ENCODE assay signal across 8 cellular contexts in genomic region chr17:47275245-47275984, GRCh38. TPM values are rescaled to one million over a fixed set of nuclear protein-coding genes. Genes with fewer than 3 reads are reported as not detected.
DNase-seq lines count a peak whose midpoint lies in the region; ATAC-seq, FAIRE-seq and TF ChIP-seq lines count a peak whose summit lies in the region.

No MANE protein-coding gene starts in this region.

- peak overlapping the region; percentile 58 to 64 for H3K4me2 ChIP-seq in H1 (ENCODE audit: insufficient read depth in 1 of 2, low read depth in 2 of 2, low read length in 2 of 2)

- H3K9me3 ChIP-seq in H1 (ENCODE audit: insufficient read depth in 2 of 2, low read depth in 1 of 2, low read length in 1 of 2) = no peaks in the 10 kb centered on the region

- H2AK5ac ChIP-seq in H1 (ENCODE audit: low read depth, low read length) = no peak overlapping the region

- no peaks in the 10 kb centered on the region for H3K36me3 ChIP-seq in H1 (ENCODE audit: control insufficient read depth in 2 of 4, insufficient read depth in 4 of 4, low read length in 3 of 4)
- no peaks in the 10 kb centered on the region for H3K36me3 ChIP-seq in urinary bladder (ENCODE audit: insufficient read depth)

- H2BK15ac ChIP-seq in H1 (ENCODE audit: low read length) = peak overlapping the region; percentile 73; the same call in 1 of the 2 replicates

- H3K27ac ChIP-seq in H1 (ENCODE audit: low read depth, low read length) (peak overlapping the region; percentile 51; the same call in 1 of the 2 replicates), urinary bladder (ENCODE audit: low read depth) (peak overlapping the region; percentile 89)

- no peaks in the 10 kb centered on the region for H3K23me2 ChIP-seq in H1 (ENCODE audit: low read depth, low read length)

- no peak for ATAC-seq in memory B cell (ENCODE audit: low read depth)
- ATAC-seq in HG02798 (IDR thresholded peaks at IDR 0.05; ENCODE audit: poor library complexity, unreplicated experiment) = no peak
- ATAC-seq in HG03159 (IDR thresholded peaks at IDR 0.05; ENCODE audit: unreplicated experiment) = no peak

- H2BK12ac ChIP-seq in H1 (ENCODE audit: low read depth, low read length) = peak overlapping the region; percentile 93

- H4K91ac ChIP-seq in H1 (replicated peaks; ENCODE audit: insufficient read length, low read length) = peak overlapping the region; percentile 85

- H2BK120ac ChIP-seq in H1 (replicated peaks; ENCODE audit: low read depth, low read length) = peak overlapping the region; percentile 62

- TF ChIP-seq POLR2A in H1 (IDR thresholded peaks at IDR 0.05; ENCODE audit: control extremely low read depth in 1 of 2, low read depth in 2 of 2, low read length in 2 of 2) = peak; percentile 36 to 54; a peak in 2 of 3 replicates

- no peak overlapping the region for H3K14ac ChIP-seq in H1 (ENCODE audit: insufficient read length)

- H2BK20ac ChIP-seq in H1 (ENCODE audit: low read length) = 0 out of 2 replicates have a peak overlapping the region, but pooled peaks have one; percentile 82

- no peaks in the 10 kb centered on the region for H3K79me1 ChIP-seq in H1 (ENCODE audit: low read depth, low read length)

- CTCF ChIA-PET in H1 (lab: Charles Lee; ENCODE audit: partially characterized antibody) = interaction anchor here (0.9 to 2.3 kb wide), 8 partner anchors 8 to 86 kb away, joined by 3 to 8 read pairs (median 3); no protein-coding TSS in a partner anchor

- no peaks in the 10 kb centered on the region for H3K36me3 Mint-ChIP-seq in memory B cell

- FAIRE-seq in H1 (lab: Jason Lieb, UNC) = no peak
- no peak for FAIRE-seq in HTR-8/SVneo (lab: Jason Lieb, UNC)

- H3K4me3 ChIP-seq in H1 (ENCODE audit: extremely low read depth in 1 of 4, insufficient read depth in 2 of 4, low read depth in 3 of 4, low read length in 4 of 4) (peak overlapping the region in 2 of 4 experiments; percentile 7 to 43; a peak in 2 of 8 replicates), urinary bladder (ENCODE audit: low read depth, low read length) (no peak overlapping the region)

- 0 out of 3 replicates have a peak, but pooled peaks of 1 of the 2 experiments have one; percentile 17 for TF ChIP-seq EP300 in H1 (IDR thresholded peaks at IDR 0.05; ENCODE audit: borderline replicate concordance in 1 of 2, low read depth in 2 of 2, low read length in 2 of 2)

- no peaks in the 10 kb centered on the region for H3K79me2 ChIP-seq in H1 (ENCODE audit: control insufficient read depth in 1 of 2, insufficient read depth in 2 of 2, low read length in 2 of 2)

- peak; percentile 60 for DNase-seq in NCI-H510A (lab: John Stamatoyannopoulos, UW)
- DNase-seq in H1 (ENCODE audit: low read depth in 1 of 2, low spot score in 2 of 2) = peak in 1 of 2 experiments; percentile 80
- no peak for DNase-seq in memory B cell (ENCODE audit: low spot score in 2 of 2)
- DNase-seq in COLO829 (ENCODE audit: low spot score) = no peak
- DNase-seq in HTR-8/SVneo (ENCODE audit: insufficient read length, low spot score) = no peak

- H3K9ac ChIP-seq in H1 (replicated peaks in 1 of 4; ENCODE audit: extremely low read depth in 1 of 4, low read depth in 3 of 4, low read length in 3 of 4) = peak overlapping the region in 2 of 4 experiments; percentile 0 to 26; a peak in 2 of 7 replicates

- peaks cover 32% of the 10 kb centered on the region for H3K4me1 Mint-ChIP-seq in memory B cell

- no peak overlapping the region for H3K23ac ChIP-seq in H1 (ENCODE audit: insufficient read length)

- peak overlapping the region; percentile 74; the same call in 1 of the 2 replicates for H2AFZ ChIP-seq in H1 (ENCODE audit: low read length)

- H2BK5ac ChIP-seq in H1 (ENCODE audit: low read depth, low read length) = peak overlapping the region; percentile 35

- no peaks in the 10 kb centered on the region for H3K27me3 Mint-ChIP-seq in memory B cell

- no peaks in the 10 kb centered on the region for H3K27me3 ChIP-seq in H1 (replicated peaks in 1 of 4; ENCODE audit: control insufficient read depth in 3 of 4, extremely low read depth in 1 of 4, insufficient read depth in 3 of 4, low read length in 3 of 4)

- no peak overlapping the region for H3K4ac ChIP-seq in H1 (replicated peaks; ENCODE audit: insufficient read length, low read depth, low read length)

- TF ChIP-seq CTCF in H1 (IDR thresholded peaks at IDR 0.05; ENCODE audit: control extremely low read depth in 1 of 3, insufficient read depth in 1 of 3, low read depth in 1 of 3, low read length in 3 of 3) = peak in 2 of 3 experiments; percentile 7; a peak in 1 of 4 replicates

- POLR2A ChIA-PET in H1 (lab: Charles Lee; ENCODE audit: partially characterized antibody) = interaction anchor here (0.6 to 2.1 kb wide), 6 partner anchors 11 to 367 kb away, joined by 3 to 5 read pairs (median 4); partner anchors contain the start of gene EFCAB13

- peaks cover 6 to 18% (median 11%) of the 10 kb centered on the region in 4 experiments for H3K4me1 ChIP-seq in H1 (replicated peaks in 1 of 4; ENCODE audit: control insufficient read depth in 3 of 4, insufficient read depth in 4 of 4, low read length in 3 of 4)
- H3K4me1 ChIP-seq in urinary bladder (ENCODE audit: insufficient read depth) = peaks cover 2% of the 10 kb centered on the region

- H3K18ac ChIP-seq in H1 (ENCODE audit: extremely low read depth, low read length) = peak overlapping the region; percentile 68

- H3K9me3 Mint-ChIP-seq in memory B cell = no peaks in the 10 kb centered on the region

- no peak overlapping the region for H4K5ac ChIP-seq in H1 (ENCODE audit: insufficient read length, low read depth, low read length)

- peak overlapping the region; percentile 37 for H3K4me3 Mint-ChIP-seq in memory B cell

- no peaks in the 10 kb centered on the region for H4K20me1 ChIP-seq in H1 (replicated peaks in 1 of 2; ENCODE audit: control insufficient read depth in 1 of 2, insufficient read depth in 2 of 2, low read length in 2 of 2)

- 17% methylated on average over 11 of the region's 13 CpGs; no CpG with 5 or more reads in 1 of the 2 experiments for WGBS in H1 (ENCODE audit: extremely low coverage in 1 of 2, insufficient coverage in 1 of 2, insufficient read length in 1 of 2, insufficient replicate concordance in 2 of 2, low coverage in 1 of 2, low lambda C conversion rate in 2 of 2, missing lambda C conversion rate in 1 of 2), 2 experiments
- WGBS in urinary bladder = 16% methylated on average over 13 of the region's 13 CpGs

- TF ChIP-seq RAD21 in H1 (IDR thresholded peaks at IDR 0.05 in 1 of 2, conservative IDR thresholded peaks at IDR 0.05 in 1 of 2; ENCODE audit: low read depth in 2 of 2, low read length in 2 of 2) = 0 out of 4 replicates have a peak, but pooled peaks of 1 of the 2 experiments have one; percentile 4

- H4K8ac ChIP-seq in H1 (ENCODE audit: extremely low read depth, insufficient read depth, low read length) = peak overlapping the region; percentile 58; the same call in 1 of the 2 replicates

- H3K27ac Mint-ChIP-seq in memory B cell = peak overlapping the region; percentile 28

- H3K56ac ChIP-seq in H1 (replicated peaks; ENCODE audit: insufficient read length, low read depth, low read length) = no peak overlapping the region

TF ChIP-seq in H1, 55 proteins besides CTCF, POLR2A, EP300 and RAD21 (continues in another document):
- TF ChIP-seq CHD1 (IDR thresholded peaks at IDR 0.05; ENCODE audit: low read depth, low read length) = no peak
- no peak for TF ChIP-seq GTF2F1 (IDR thresholded peaks at IDR 0.05; ENCODE audit: borderline replicate concordance, low read depth, low read length)
- peak; percentile 96 for TF ChIP-seq ASH2L (IDR thresholded peaks at IDR 0.05; ENCODE audit: low read length)
- peak; percentile 44 for TF ChIP-seq EZH2 (IDR thresholded peaks at IDR 0.05; ENCODE audit: low read depth, low read length, severe bottlenecking)
- peak; percentile 83 for TF ChIP-seq RBBP5 (IDR thresholded peaks at IDR 0.05; ENCODE audit: borderline replicate concordance, low read depth, low read length)
- peak; percentile 64 for TF ChIP-seq TBP (IDR thresholded peaks at IDR 0.05; ENCODE audit: low read depth, low read length)
- 0 out of 2 replicates have a peak, but pooled peaks have one; percentile 12 for TF ChIP-seq YY1 (IDR thresholded peaks at IDR 0.05; ENCODE audit: low read depth, low read length)
- no peak for TF ChIP-seq MAFK (IDR thresholded peaks at IDR 0.05; ENCODE audit: low read depth, low read length)
- TF ChIP-seq SP1 (IDR thresholded peaks at IDR 0.05; ENCODE audit: low read depth, low read length) = peak; percentile 62; the same call in 1 of the 2 replicates
- no peak for TF ChIP-seq BACH1 (IDR thresholded peaks at IDR 0.05; ENCODE audit: low read length)
- TF ChIP-seq TAF1 (IDR thresholded peaks at IDR 0.05; ENCODE audit: low read depth, low read length) = peak; percentile 33; the same call in 1 of the 2 replicates
- TF ChIP-seq SP4 (IDR thresholded peaks at IDR 0.05; ENCODE audit: low read length) = no peak

RNA-seq across cellular contexts. Expression of gene ITGB3, which starts 21.8 kb away (rescaled TPM):
- total RNA-seq in H1 (2021; fragmentation: NEBNext Ultra II Directional; extraction: Animal tissue kit (Norgen Biotek cat#: 25700)) = 0.09 TPM in 1 of 2 replicates, not detected in the other
- polyA plus RNA-seq in H1 (2011; rRNA removed) (0.08 and 0.09 TPM in 2 replicates), urinary bladder (19.2 TPM)
- 0.10 TPM for polyA plus RNA-seq in H1 (2011; cell fraction: cytosol; rRNA removed)
- 0.14 TPM for polyA plus RNA-seq in H1 (2011; cell fraction: nucleus; rRNA removed)
- 0.07 to 0.31 TPM (median 0.17 TPM) in 4 replicates for polyA plus RNA-seq in H1 (2012, experiment 1 of 2)
- 0.04 TPM for polyA plus RNA-seq in H1 (2012, experiment 2 of 2)
- 0.02 TPM for polyA plus RNA-seq in H1 (2013, experiment 1 of 2)
- polyA plus RNA-seq in H1 (2013, experiment 2 of 2) = 0.09 TPM
- 0.16 and 0.46 TPM in 2 replicates for polyA minus RNA-seq in H1 (2011; rRNA and poly(A)+ RNA removed)
- polyA minus RNA-seq in H1 (2011; cell fraction: cytosol; rRNA and poly(A)+ RNA removed) = not detected
- polyA minus RNA-seq in H1 (2011; cell fraction: nucleus; rRNA and poly(A)+ RNA removed) = 0.30 TPM
- 20.2 TPM for total RNA-seq in urinary bladder

RNA-seq across cellular contexts. Expression of gene EFCAB13, which starts 48.3 kb away (rescaled TPM):
- 1.3 and 2.0 TPM in 2 replicates for total RNA-seq in H1 (2021; fragmentation: NEBNext Ultra II Directional; extraction: Animal tissue kit (Norgen Biotek cat#: 25700))
- polyA plus RNA-seq in H1 (2011; rRNA removed) = 0.12 and 0.47 TPM in 2 replicates
- 0.53 TPM for polyA plus RNA-seq in H1 (2011; cell fraction: cytosol; rRNA removed)
- polyA plus RNA-seq in H1 (2011; cell fraction: nucleus; rRNA removed) = 0.53 TPM
- 0.71 to 2.0 TPM (median 1.2 TPM) in 4 replicates for polyA plus RNA-seq in H1 (2012, experiment 1 of 2)
- not detected for polyA plus RNA-seq in H1 (2012, experiment 2 of 2)
- polyA plus RNA-seq in H1 (2013, experiment 1 of 2) = 1.0 TPM
- 0.75 TPM for polyA plus RNA-seq in H1 (2013, experiment 2 of 2)
- polyA minus RNA-seq in H1 (2011; rRNA and poly(A)+ RNA removed) = 0.95 and 1.2 TPM in 2 replicates
- polyA minus RNA-seq in H1 (2011; cell fraction: cytosol; rRNA and poly(A)+ RNA removed) = 2.2 TPM
- 3.2 TPM for polyA minus RNA-seq in H1 (2011; cell fraction: nucleus; rRNA and poly(A)+ RNA removed)
- total RNA-seq in urinary bladder = 25.0 TPM
- 1.4 TPM for polyA plus RNA-seq in urinary bladder

Comparison
In these comparisons a context has a peak if more than half of its experiments do, and no peak if none do; other contexts are left out.
1. RNA of gene ITGB3, which starts 21.8 kb away (total RNA-seq): 20.2 TPM in urinary bladder (single experiment); 0.09 TPM in H1; every median in the first group is over 10 times any median in the second.